In the genomic region with DNA sequence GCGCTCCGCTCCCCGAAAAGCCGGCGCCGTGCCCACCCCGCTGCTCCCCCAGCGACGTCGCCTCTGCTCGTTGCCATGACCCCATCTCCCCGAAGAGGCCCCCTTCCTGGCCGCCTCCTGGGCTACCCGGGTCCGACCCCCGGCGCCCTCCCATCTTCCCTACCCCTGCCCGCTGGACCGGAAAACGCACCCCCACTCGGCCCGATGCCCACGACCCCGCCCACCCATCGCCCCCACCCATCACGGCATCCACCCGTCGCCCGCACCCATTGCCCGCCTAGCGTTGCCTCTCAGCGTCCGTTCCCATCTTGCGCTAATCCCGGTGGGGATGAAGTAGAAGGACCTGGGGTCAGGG, we compare ENCODE assay signal across 8 cellular contexts. TPM values are rescaled to one million over a fixed set of nuclear protein-coding genes. Genes with fewer than 3 reads are reported as not detected.
DNase-seq lines count a peak whose midpoint lies in the region; ATAC-seq and TF ChIP-seq lines count a peak whose summit lies in the region.

No MANE protein-coding gene starts in this region.

- no peak overlapping the region for H3K27ac ChIP-seq in cardiac muscle cell
- peak overlapping the region in 1 of 2 donors; percentile 77 for H3K27ac ChIP-seq in aorta (ENCODE audit: low read depth in 1 of 2, low read length in 2 of 2)

- ATAC-seq in Right ventricle myocardium inferior (no peak), memory B cell (ENCODE audit: low read depth) (no peak), aorta (ENCODE audit: low FRiP score) (peak; percentile 13), HG03378 (IDR thresholded peaks at IDR 0.05; ENCODE audit: unreplicated experiment) (no peak)

- H3K36me3 Mint-ChIP-seq in brain (peaks cover 42% of the 10 kb centered on the region), memory B cell (no peaks in the 10 kb centered on the region)

- H3K4me3 ChIP-seq in cardiac muscle cell (peak overlapping the region; percentile 74), aorta (ENCODE audit: low read length in 2 of 2) (peak overlapping the region; percentile 51 to 79)

- peaks cover 0 to 44% (median 0%) of the 10 kb centered on the region in 5 experiments for H3K9me3 Mint-ChIP-seq in brain
- H3K9me3 Mint-ChIP-seq in memory B cell, result no peaks in the 10 kb centered on the region

- TF ChIP-seq CTCF in cardiac muscle cell (IDR thresholded peaks at IDR 0.05; ENCODE audit: low read depth, low read length) (no peak), brain (conservative IDR thresholded peaks at IDR 0.05) (no peak)

- peak overlapping the region; percentile 89 to 96 (median 94) for H3K4me3 Mint-ChIP-seq in brain
- H3K4me3 Mint-ChIP-seq in memory B cell, result peak overlapping the region; percentile 90

- H3K36me3 ChIP-seq in cardiac muscle cell (no peaks in the 10 kb centered on the region), aorta (ENCODE audit: control insufficient read depth in 1 of 2, insufficient read depth in 2 of 2, low read length in 1 of 2) (peaks cover 0 to 1% of the 10 kb centered on the region in 2 donors)

- intact Hi-C loops in Right ventricle myocardium inferior (cut with DNase I), result no loop called here
- intact Hi-C loops in aorta (cut with DNase I), result no loop called here

- DNase-seq in cardiac muscle cell (ENCODE audit: low read depth in 1 of 2, low spot score in 1 of 2) (no peak), Right ventricle myocardium inferior (ENCODE audit: missing footprints) (no peak), memory B cell (ENCODE audit: low spot score in 2 of 2) (no peak), aorta (no peak), NCI-H187 treated with DMSO at 0.1 percent for 48 hours (lab: John Stamatoyannopoulos, UW) (no peak), islet precursor cell (no peak)

- H3K4me1 ChIP-seq in cardiac muscle cell (ENCODE audit: low read depth) (no peaks in the 10 kb centered on the region), aorta (ENCODE audit: control insufficient read depth in 1 of 2, insufficient read depth in 2 of 2, low read length in 2 of 2) (no peaks in the 10 kb centered on the region)

- WGBS in aorta, 2 donors, result 1 to 31% methylated on average over 34 to 35 of the region's 35 CpGs

- H3K27ac Mint-ChIP-seq in brain (peak overlapping the region; percentile 94 to 98 (median 97)), memory B cell (peak overlapping the region; percentile 87)

- no peaks in the 10 kb centered on the region for H3K9me3 ChIP-seq in cardiac muscle cell (ENCODE audit: low read depth)
- H3K9me3 ChIP-seq in aorta (ENCODE audit: control insufficient read depth, low read length), result no peaks in the 10 kb centered on the region

- H3K27me3 ChIP-seq in cardiac muscle cell, result no peaks in the 10 kb centered on the region
- no peaks in the 10 kb centered on the region for H3K27me3 ChIP-seq in aorta (ENCODE audit: control insufficient read depth in 1 of 2, insufficient read depth in 2 of 2, low read length in 1 of 2)

- H3K27me3 Mint-ChIP-seq in brain (peaks cover under 1% of the 10 kb centered on the region), memory B cell (no peaks in the 10 kb centered on the region)

- peaks cover 32% of the 10 kb centered on the region for H3K4me1 Mint-ChIP-seq in brain
- peaks cover 6% of the 10 kb centered on the region for H3K4me1 Mint-ChIP-seq in memory B cell

RNA-seq across cellular contexts. Expression of gene GDI1, which starts 0.4 kb away (rescaled TPM):
- total RNA-seq in cardiac muscle cell (159 and 190 TPM in 2 replicates), Right ventricle myocardium inferior (85.2 TPM), aorta (100 to 1,000 TPM; 124 to 130 TPM)
- polyA plus RNA-seq in cardiac muscle cell (131 and 144 TPM in 2 replicates), brain (ENCODE audit: insufficient read depth, low read depth, low replicate concordance) (830 TPM), aorta (100 to 1,000 TPM in 1 of 2 donors, 10 to 100 TPM in 1; 77.0 to 209 TPM)

RNA-seq across cellular contexts. Expression of gene FAM50A, which starts 6.6 kb away (rescaled TPM):
- total RNA-seq in cardiac muscle cell (81.8 and 86.1 TPM in 2 replicates), Right ventricle myocardium inferior (47.3 TPM), aorta (10 to 100 TPM; 57.1 to 62.9 TPM)
- polyA plus RNA-seq in cardiac muscle cell (133 and 147 TPM in 2 replicates), brain (ENCODE audit: insufficient read depth, low read depth, low replicate concordance) (125 TPM), aorta (100 to 1,000 TPM; 138 to 246 TPM)

RNA-seq across cellular contexts. Expression of gene ATP6AP1, which starts 8.9 kb away (rescaled TPM):
- total RNA-seq in cardiac muscle cell (52.4 and 71.8 TPM in 2 replicates), Right ventricle myocardium inferior (83.0 TPM), aorta (10 to 100 TPM; 63.3 to 63.5 TPM)
- polyA plus RNA-seq in cardiac muscle cell (132 and 155 TPM in 2 replicates), brain (ENCODE audit: insufficient read depth, low read depth, low replicate concordance) (270 TPM), aorta (10 to 100 TPM; 44.1 to 77.5 TPM)

RNA-seq across cellular contexts. Expression of gene PLXNA3, which starts 20.7 kb away (rescaled TPM):
- total RNA-seq in cardiac muscle cell (13.6 and 13.7 TPM in 2 replicates), Right ventricle myocardium inferior (23.2 TPM), aorta (10 to 100 TPM; 59.4 to 79.1 TPM)
- polyA plus RNA-seq in cardiac muscle cell (23.3 and 27.4 TPM in 2 replicates), brain (ENCODE audit: insufficient read depth, low read depth, low replicate concordance) (77.4 TPM), aorta (10 to 100 TPM in 1 of 2 donors, 1 to 10 TPM in 1; 6.5 to 39.7 TPM)

RNA-seq across cellular contexts. Expression of gene TAFAZZIN, which starts 26.0 kb away (rescaled TPM):
- total RNA-seq in cardiac muscle cell (37.4 and 52.1 TPM in 2 replicates), Right ventricle myocardium inferior (36.1 TPM), aorta (10 to 100 TPM; 30.8 to 59.6 TPM)
- polyA plus RNA-seq in cardiac muscle cell (59.7 and 65.0 TPM in 2 replicates), brain (ENCODE audit: insufficient read depth, low read depth, low replicate concordance) (23.3 TPM), aorta (100 to 1,000 TPM in 1 of 2 donors, 1 to 10 TPM in 1; 5.5 to 129 TPM)
